Comparison of ENCODE assay signal across 11 cellular contexts in the genomic region with DNA sequence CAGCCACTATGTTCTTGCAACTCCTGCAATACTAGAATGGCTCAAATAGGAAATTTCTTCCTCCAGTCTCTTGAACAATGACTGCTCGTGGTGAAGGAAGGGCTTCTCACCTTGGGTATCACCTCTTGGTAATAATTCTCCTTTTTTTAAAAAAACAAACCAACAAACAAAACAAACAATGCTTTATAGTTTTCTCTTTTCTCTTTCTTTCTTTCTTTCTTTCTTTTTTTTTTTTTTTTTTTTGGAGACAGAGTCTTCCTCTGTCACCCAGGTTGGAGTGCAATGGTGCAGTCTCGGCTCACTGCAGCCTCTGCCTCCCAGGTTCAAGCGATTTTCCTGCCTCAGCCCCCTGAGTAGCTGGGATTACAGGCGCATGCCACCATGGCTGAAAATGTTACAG. TPM values are rescaled to one million over a fixed set of nuclear protein-coding genes. Genes with fewer than 3 reads are reported as not detected.
DNase-seq lines count a peak whose midpoint lies in the region; ATAC-seq and TF ChIP-seq lines count a peak whose summit lies in the region.
"Not testable (repeated sequence)": the region's sequence is repeated elsewhere in the genome, so short reads cannot be mapped to it uniquely, and the experiment has no call there.
"Had no signal": no experiment of that assay in that cellular context is flagged by ENCODE, and none has a peak within 500 bp of the region (broad histone marks: within the 10 kb centered on the region; RNA-seq: fewer than 3 reads in every experiment).

No MANE protein-coding gene starts in this region.

- not testable (repeated sequence) for H3K9me3 ChIP-seq in BLaER1 treated with 17β-estradiol and CSF1 and Interleukin-3, amounts not matched to agents 10 nM and 100 nM (replicated peaks in 1 of 11); Loucy (ENCODE audit: insufficient read depth, low read depth, low read length); adrenal gland (replicated peaks in 1 of 3); right lobe of liver; parathyroid adenoma (ENCODE audit: control insufficient read depth, low read length)

- intact Hi-C loops in adrenal gland (cut with DNase I); right lobe of liver (cut with DNase I): not testable (repeated sequence)

- H3K4me3 Mint-ChIP-seq in activated CD4-positive, alpha-beta T cell treated with anti-CD3 and anti-CD28 coated beads, Interleukin-2, amount 10 ng/mL, durations not matched to agents 7 days and 5 days: peak overlapping the region; percentile 73

- CTCF ChIA-PET in activated CD4-positive, alpha-beta T cell treated with anti-CD3 and anti-CD28 coated beads, Interleukin-2, amount 10 ng/mL, durations not matched to agents 7 days and 5 days (lab: Charles Lee): interaction anchor here (1.4 to 2.9 kb wide), 8 partner anchors 9 to 46 kb away, joined by 4 to 11 read pairs (median 8); a partner anchor contains a TSS

- H3K4me2 ChIP-seq in BLaER1 treated with 17β-estradiol and CSF1 and Interleukin-3, amounts not matched to agents 10 nM and 100 nM: peak overlapping the region in 10 of 11 experiments; percentile 19 to 42 (median 34); a peak in 15 of 22 replicates
- peak overlapping the region; percentile 46 for H3K4me2 ChIP-seq in Loucy (ENCODE audit: low read depth, low read length, poor library complexity, severe bottlenecking)
- not testable (repeated sequence) for H3K4me2 ChIP-seq in parathyroid adenoma (ENCODE audit: low read length)

- H3K27ac ChIP-seq in BLaER1 treated with 17β-estradiol and CSF1 and Interleukin-3, amounts not matched to agents 10 nM and 100 nM: peak overlapping the region in 4 of 11 experiments; percentile 19 to 68 (median 30); a peak in 3 of 22 replicates
- peak overlapping the region in 3 of 5 donors; percentile 16 to 52 (median 36) for H3K27ac ChIP-seq in adrenal gland
- peak overlapping the region in 2 of 3 donors; percentile 14 to 42 for H3K27ac ChIP-seq in right lobe of liver
- peak overlapping the region; percentile 47 for H3K27ac ChIP-seq in parathyroid adenoma

- H3K36me3 Mint-ChIP-seq in activated CD4-positive, alpha-beta T cell treated with anti-CD3 and anti-CD28 coated beads, Interleukin-2, amount 10 ng/mL, durations not matched to agents 7 days and 5 days (ENCODE audit: low read depth): not testable (repeated sequence)

- not testable (repeated sequence) for TF ChIP-seq CTCF in Loucy (conservative IDR thresholded peaks at IDR 0.05; ENCODE audit: low read length); adrenal gland (IDR thresholded peaks at IDR 0.05); right lobe of liver (IDR thresholded peaks at IDR 0.05); parathyroid adenoma (IDR thresholded peaks at IDR 0.05)

- not testable (repeated sequence) for H3K27me3 ChIP-seq in BLaER1 treated with 17β-estradiol and CSF1 and Interleukin-3, amounts not matched to agents 10 nM and 100 nM; Loucy (ENCODE audit: insufficient read depth, low read length, poor library complexity, severe bottlenecking); adrenal gland; right lobe of liver; parathyroid adenoma (ENCODE audit: control insufficient read depth, insufficient read depth, low read length)

- ATAC-seq in right lobe of liver: not testable (repeated sequence)

- POLR2A ChIA-PET in activated CD4-positive, alpha-beta T cell treated with anti-CD3 and anti-CD28 coated beads, Interleukin-2, amount 10 ng/mL, durations not matched to agents 7 days and 5 days (lab: Charles Lee): not testable (repeated sequence)

- not testable (repeated sequence) for DNase-seq in activated CD4-positive, alpha-beta T cell treated with anti-CD3 and anti-CD28 coated beads, Interleukin-2, amount 10 ng/mL, durations not matched to agents 7 days and 5 days; adrenal gland; right lobe of liver

- H3K79me2 ChIP-seq in Loucy (ENCODE audit: insufficient read depth, low read length): peaks cover 12% of the 10 kb centered on the region
- H3K79me2 ChIP-seq in parathyroid adenoma: not testable (repeated sequence)

- H3K9ac ChIP-seq in BLaER1 treated with 17β-estradiol and CSF1 and Interleukin-3, amounts not matched to agents 10 nM and 100 nM: peak overlapping the region in 1 of 11 experiments; percentile 5; a peak in 1 of 22 replicates
- not testable (repeated sequence) for H3K9ac ChIP-seq in Loucy (ENCODE audit: low read depth, low read length, poor library complexity, severe bottlenecking); parathyroid adenoma

- H3F3A ChIP-seq in Loucy (ENCODE audit: low read depth): not testable (repeated sequence)

- H2AFZ ChIP-seq in Loucy (ENCODE audit: low read length) (peak overlapping the region; percentile 91), parathyroid adenoma (peak overlapping the region; percentile 75)

- WGBS in adrenal gland, 4 donors: 59 to 79% (median 73%) methylated on average over 4 of the region's 4 CpGs
- 56% methylated on average over 2 of the region's 4 CpGs for WGBS in right lobe of liver (ENCODE audit: insufficient coverage, low coverage, low lambda C conversion rate, missing lambda C conversion rate)

- H3K4me1 Mint-ChIP-seq in activated CD4-positive, alpha-beta T cell treated with anti-CD3 and anti-CD28 coated beads, Interleukin-2, amount 10 ng/mL, durations not matched to agents 7 days and 5 days: peaks cover 53% of the 10 kb centered on the region

- not testable (repeated sequence) for H4K20me1 ChIP-seq in BLaER1 treated with 17β-estradiol and CSF1 and Interleukin-3, amounts not matched to agents 10 nM and 100 nM; Loucy (ENCODE audit: insufficient read depth, low read length, poor library complexity, severe bottlenecking)

- not testable (repeated sequence) for H3K9me2 ChIP-seq in Loucy (replicated peaks; ENCODE audit: low read depth, low read length)

- not testable (repeated sequence) for H3K27me3 Mint-ChIP-seq in activated CD4-positive, alpha-beta T cell treated with anti-CD3 and anti-CD28 coated beads, Interleukin-2, amount 10 ng/mL, durations not matched to agents 7 days and 5 days

- TF ChIP-seq POLR2A in adrenal gland (IDR thresholded peaks at IDR 0.05); right lobe of liver (IDR thresholded peaks at IDR 0.05): not testable (repeated sequence)

- H3K4me1 ChIP-seq in BLaER1 treated with 17β-estradiol and CSF1 and Interleukin-3, amounts not matched to agents 10 nM and 100 nM: peaks cover 27 to 48% (median 40%) of the 10 kb centered on the region in 10 experiments
- H3K4me1 ChIP-seq in Loucy (ENCODE audit: insufficient read depth, low read length, poor library complexity, severe bottlenecking): peaks cover 17% of the 10 kb centered on the region
- peaks cover 3 to 12% of the 10 kb centered on the region in 2 donors for H3K4me1 ChIP-seq in adrenal gland (replicated peaks in 1 of 2)
- H3K4me1 ChIP-seq in right lobe of liver: peaks cover 0 to 13% (median 2%) of the 10 kb centered on the region in 4 donors
- H3K4me1 ChIP-seq in parathyroid adenoma: not testable (repeated sequence)

- not testable (repeated sequence) for H3K36me3 ChIP-seq in BLaER1 treated with 17β-estradiol and CSF1 and Interleukin-3, amounts not matched to agents 10 nM and 100 nM; Loucy (ENCODE audit: insufficient read depth, low read length); adrenal gland (replicated peaks in 1 of 2); right lobe of liver; parathyroid adenoma (ENCODE audit: control insufficient read depth, insufficient read depth, low read length)

- H3K4me3 ChIP-seq in BLaER1 treated with 17β-estradiol and CSF1 and Interleukin-3, amounts not matched to agents 10 nM and 100 nM; Loucy (ENCODE audit: low read length, poor library complexity, severe bottlenecking); parathyroid adenoma (ENCODE audit: low read depth, low read length): not testable (repeated sequence)
- H3K4me3 ChIP-seq in adrenal gland: peak overlapping the region in 1 of 4 donors; percentile 18
- H3K4me3 ChIP-seq in right lobe of liver: peak overlapping the region in 2 of 3 donors; percentile 10 to 16

- not testable (repeated sequence) for H3K9me3 Mint-ChIP-seq in activated CD4-positive, alpha-beta T cell treated with anti-CD3 and anti-CD28 coated beads, Interleukin-2, amount 10 ng/mL, durations not matched to agents 7 days and 5 days

- peak overlapping the region; percentile 96 for H3K27ac Mint-ChIP-seq in activated CD4-positive, alpha-beta T cell treated with anti-CD3 and anti-CD28 coated beads, Interleukin-2, amount 10 ng/mL, durations not matched to agents 7 days and 5 days

RNA-seq across cellular contexts. Expression of a gene that starts 3.7 kb away (rescaled TPM):
- total RNA-seq in activated CD4-positive, alpha-beta T cell treated with anti-CD3 and anti-CD28 coated beads, Interleukin-2, amount 10 ng/mL, durations not matched to agents 7 days and 5 days: 10 to 100 TPM; 33.4 to 35.9 TPM
- 10 to 100 TPM; 25.0 to 45.7 (median 33.7) TPM for total RNA-seq in adrenal gland
- polyA plus RNA-seq in adrenal gland: 10 to 100 TPM; 22.3 to 22.5 (median 22.3) TPM
- total RNA-seq in right lobe of liver: 10 to 100 TPM in 5 of 6 experiments, 1 to 10 TPM in 1; 9.9 to 15.5 (median 12.4) TPM

RNA-seq across cellular contexts. Expression of a gene that starts 39.8 kb away (rescaled TPM):
- not detected for total RNA-seq in activated CD4-positive, alpha-beta T cell treated with anti-CD3 and anti-CD28 coated beads, Interleukin-2, amount 10 ng/mL, durations not matched to agents 7 days and 5 days
- total RNA-seq in adrenal gland (not detected), right lobe of liver (not detected)
- under 1 TPM in 1 of 3 donors, not detected in 2; 0.07 TPM for polyA plus RNA-seq in adrenal gland
- total RNA-seq: Caco-2, fibroblast of lung, G401, GM23248, renal cortical epithelial cell had no signal
- polyA plus RNA-seq: fibroblast of lung, GM23248 had no signal

RNA-seq across cellular contexts. Expression of a gene that starts 46.1 kb away (rescaled TPM):
- total RNA-seq in activated CD4-positive, alpha-beta T cell treated with anti-CD3 and anti-CD28 coated beads, Interleukin-2, amount 10 ng/mL, durations not matched to agents 7 days and 5 days: 10 to 100 TPM; 50.4 to 50.9 TPM
- total RNA-seq in adrenal gland (100 to 1,000 TPM in 5 of 8 donors, 10 to 100 TPM in 3; 60.7 to 147 (median 114) TPM), right lobe of liver (10 to 100 TPM; 51.4 to 77.5 (median 56.0) TPM)
- 100 to 1,000 TPM in 1 of 3 donors, 10 to 100 TPM in 2; 33.5 to 172 (median 37.7) TPM for polyA plus RNA-seq in adrenal gland
